ENCODE assay signal across 1 cellular context in the genomic region with DNA sequence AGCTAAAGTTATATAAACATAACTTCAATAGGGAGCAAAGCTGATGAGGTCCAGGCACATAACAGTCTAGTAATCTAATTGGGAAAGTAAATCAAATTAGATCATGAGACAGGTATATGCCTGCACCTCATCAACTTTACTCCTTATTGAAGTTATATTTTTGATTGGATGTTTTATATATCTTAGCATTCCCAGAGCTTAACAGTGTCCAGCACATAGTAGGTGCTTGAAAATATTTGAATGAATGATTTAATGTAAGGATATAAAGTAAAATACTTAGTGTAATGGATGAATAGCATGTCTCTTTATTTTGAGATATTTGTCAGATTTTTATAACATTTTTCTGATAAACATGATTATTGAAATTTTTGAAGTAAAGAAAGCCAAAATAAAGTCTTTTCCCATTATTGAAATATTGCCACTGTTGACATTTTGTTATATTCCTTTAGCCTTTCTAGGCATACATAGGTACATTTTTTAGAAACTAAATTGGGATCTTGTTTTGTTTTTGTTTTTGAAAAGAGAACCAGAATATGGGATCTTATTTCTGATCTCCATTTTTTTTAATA.
TF ChIP-seq lines count a peak whose summit lies in the region.

No MANE protein-coding gene starts in this region.

TF ChIP-seq in A549, 52 proteins besides CTCF, POLR2A, EP300 and RAD21 (continued from another document):
- TF ChIP-seq, protein P1, sequence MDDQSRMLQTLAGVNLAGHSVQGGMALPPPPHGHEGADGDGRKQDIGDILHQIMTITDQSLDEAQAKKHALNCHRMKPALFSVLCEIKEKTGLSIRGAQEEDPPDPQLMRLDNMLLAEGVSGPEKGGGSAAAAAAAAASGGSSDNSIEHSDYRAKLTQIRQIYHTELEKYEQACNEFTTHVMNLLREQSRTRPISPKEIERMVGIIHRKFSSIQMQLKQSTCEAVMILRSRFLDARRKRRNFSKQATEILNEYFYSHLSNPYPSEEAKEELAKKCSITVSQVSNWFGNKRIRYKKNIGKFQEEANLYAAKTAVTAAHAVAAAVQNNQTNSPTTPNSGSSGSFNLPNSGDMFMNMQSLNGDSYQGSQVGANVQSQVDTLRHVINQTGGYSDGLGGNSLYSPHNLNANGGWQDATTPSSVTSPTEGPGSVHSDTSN (IDR thresholded peaks at IDR 0.05), result no peak
- TF ChIP-seq ZSCAN20 (CRISPR knock-in tag; IDR thresholded peaks at IDR 0.05) (no peak), HDAC2 (IDR thresholded peaks at IDR 0.05) (no peak), FOSB (CRISPR knock-in tag; IDR thresholded peaks at IDR 0.05) (no peak), ZFP36 (IDR thresholded peaks at IDR 0.05; ENCODE audit: borderline replicate concordance, partially characterized antibody) (no peak), MAFK (IDR thresholded peaks at IDR 0.05; ENCODE audit: partially characterized antibody) (no peak), SMC3 (IDR thresholded peaks at IDR 0.05) (no peak)
- TF ChIP-seq, protein P2, sequence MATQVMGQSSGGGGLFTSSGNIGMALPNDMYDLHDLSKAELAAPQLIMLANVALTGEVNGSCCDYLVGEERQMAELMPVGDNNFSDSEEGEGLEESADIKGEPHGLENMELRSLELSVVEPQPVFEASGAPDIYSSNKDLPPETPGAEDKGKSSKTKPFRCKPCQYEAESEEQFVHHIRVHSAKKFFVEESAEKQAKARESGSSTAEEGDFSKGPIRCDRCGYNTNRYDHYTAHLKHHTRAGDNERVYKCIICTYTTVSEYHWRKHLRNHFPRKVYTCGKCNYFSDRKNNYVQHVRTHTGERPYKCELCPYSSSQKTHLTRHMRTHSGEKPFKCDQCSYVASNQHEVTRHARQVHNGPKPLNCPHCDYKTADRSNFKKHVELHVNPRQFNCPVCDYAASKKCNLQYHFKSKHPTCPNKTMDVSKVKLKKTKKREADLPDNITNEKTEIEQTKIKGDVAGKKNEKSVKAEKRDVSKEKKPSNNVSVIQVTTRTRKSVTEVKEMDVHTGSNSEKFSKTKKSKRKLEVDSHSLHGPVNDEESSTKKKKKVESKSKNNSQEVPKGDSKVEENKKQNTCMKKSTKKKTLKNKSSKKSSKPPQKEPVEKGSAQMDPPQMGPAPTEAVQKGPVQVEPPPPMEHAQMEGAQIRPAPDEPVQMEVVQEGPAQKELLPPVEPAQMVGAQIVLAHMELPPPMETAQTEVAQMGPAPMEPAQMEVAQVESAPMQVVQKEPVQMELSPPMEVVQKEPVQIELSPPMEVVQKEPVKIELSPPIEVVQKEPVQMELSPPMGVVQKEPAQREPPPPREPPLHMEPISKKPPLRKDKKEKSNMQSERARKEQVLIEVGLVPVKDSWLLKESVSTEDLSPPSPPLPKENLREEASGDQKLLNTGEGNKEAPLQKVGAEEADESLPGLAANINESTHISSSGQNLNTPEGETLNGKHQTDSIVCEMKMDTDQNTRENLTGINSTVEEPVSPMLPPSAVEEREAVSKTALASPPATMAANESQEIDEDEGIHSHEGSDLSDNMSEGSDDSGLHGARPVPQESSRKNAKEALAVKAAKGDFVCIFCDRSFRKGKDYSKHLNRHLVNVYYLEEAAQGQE (IDR thresholded peaks at IDR 0.05), result no peak
- TF ChIP-seq, protein P3, sequence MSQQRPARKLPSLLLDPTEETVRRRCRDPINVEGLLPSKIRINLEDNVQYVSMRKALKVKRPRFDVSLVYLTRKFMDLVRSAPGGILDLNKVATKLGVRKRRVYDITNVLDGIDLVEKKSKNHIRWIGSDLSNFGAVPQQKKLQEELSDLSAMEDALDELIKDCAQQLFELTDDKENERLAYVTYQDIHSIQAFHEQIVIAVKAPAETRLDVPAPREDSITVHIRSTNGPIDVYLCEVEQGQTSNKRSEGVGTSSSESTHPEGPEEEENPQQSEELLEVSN (IDR thresholded peaks at IDR 0.05; ENCODE audit: borderline replicate concordance, low read depth), result no peak
